29 cellular contexts compared by ENCODE assay signal in genomic region chrX:153913211-153913610, GRCh38. TPM values are rescaled to one million over a fixed set of nuclear protein-coding genes. Genes with fewer than 3 reads are reported as not detected.
"Had no signal": no experiment of that assay in that cellular context is flagged by ENCODE, and none has a peak within 500 bp of the region (broad histone marks: within the 10 kb centered on the region; RNA-seq: fewer than 3 reads in every experiment).

No MANE protein-coding gene starts in this region.

- H3K79me2 ChIP-seq: parathyroid adenoma had no signal

- H3K4me1 ChIP-seq: parathyroid adenoma, psoas muscle, right lobe of liver, sigmoid colon, stomach, thyroid gland, tibial nerve, upper lobe of left lung, vagina had no signal

- H2AFZ ChIP-seq: parathyroid adenoma had no signal

- H3K27me3 ChIP-seq: neutrophil, ovary, right lobe of liver, thyroid gland, tibial nerve, upper lobe of left lung, vagina had no signal

- H3K9me3 ChIP-seq: neutrophil, ovary, psoas muscle, right lobe of liver, sigmoid colon, stomach, thoracic aorta, thyroid gland, tibial nerve, upper lobe of left lung, vagina had no signal

- DNase-seq: naive thymus-derived CD8-positive, alpha-beta T cell; nephron progenitor cell; nucleus accumbens; ovary; right cardiac atrium; right lobe of liver; sigmoid colon; small intestine; stimulated activated CD4-positive, alpha-beta T cell treated with anti-CD3 and anti-CD28 coated beads, Interleukin-15, amount 100 ng/mL, for 24 hours; stimulated activated CD4-positive, alpha-beta T cell treated with anti-CD3 and anti-CD28 coated beads, Interleukin-2, amount 100 ng/mL, for 24 hours; stimulated activated CD4-positive, alpha-beta T cell treated with anti-CD3 and anti-CD28 coated beads, Interleukin-2, amount 100 ng/mL, for 48 hours; stimulated activated CD4-positive, alpha-beta T cell treated with anti-CD3 and anti-CD28 coated beads, Interleukin-4, amount 100 ng/mL, for 24 hours; stimulated activated naive B cell treated with anti-CD40 and anti-IgM and Interleukin-4, amounts not matched to agents 10 μg/mL and 1 μg/mL and 100 μg/mL, for 72 hours; stimulated activated naive CD4-positive, alpha-beta T cell treated with Interleukin-2 at 50 U/mL for 16 hours; stomach; thyroid gland; trophoblast cell had no signal

- H3K4me3 Mint-ChIP-seq: naive thymus-derived CD8-positive, alpha-beta T cell; nephron progenitor cell; neural crest cell; stimulated activated effector memory CD8-positive, alpha-beta T cell treated with anti-CD3 and anti-CD28 coated beads, Interleukin-12 subunit alpha, Interleukin-12 subunit beta, amount 100 ng/mL, for 72 hours; stimulated activated naive B cell treated with anti-CD40 and anti-IgM and Interleukin-4, amounts not matched to agents 10 μg/mL and 1 μg/mL and 100 μg/mL, for 72 hours; stimulated activated naive CD8-positive, alpha-beta T cell treated with anti-CD3 and anti-CD28 coated beads, Interleukin-15, Interleukin-2, amounts not matched to agents 100 ng/mL and 50 ng/mL, for 24 hours had no signal

- H3K36me3 ChIP-seq: ovary, right lobe of liver, sigmoid colon, thoracic aorta, thyroid gland, tibial nerve, vagina had no signal

- H3K27ac Mint-ChIP-seq: nephron progenitor cell; progenitor cell of endocrine pancreas; stimulated activated naive B cell treated with anti-CD40 and anti-IgM and Interleukin-4, amounts not matched to agents 10 μg/mL and 1 μg/mL and 100 μg/mL, for 72 hours; stimulated activated naive CD8-positive, alpha-beta T cell treated with anti-CD3 and anti-CD28 coated beads, Interleukin-15, Interleukin-2, amounts not matched to agents 100 ng/mL and 50 ng/mL, for 24 hours had no signal

- H3K27me3 Mint-ChIP-seq: naive thymus-derived CD8-positive, alpha-beta T cell; progenitor cell of endocrine pancreas; stimulated activated naive B cell treated with anti-CD40 and anti-IgM and Interleukin-4, amounts not matched to agents 10 μg/mL and 1 μg/mL and 100 μg/mL, for 72 hours; stimulated activated naive CD8-positive, alpha-beta T cell treated with anti-CD3 and anti-CD28 coated beads, Interleukin-15, Interleukin-2, amounts not matched to agents 100 ng/mL and 50 ng/mL, for 24 hours had no signal

- H3K27ac ChIP-seq: neutrophil, ovary, parathyroid adenoma, psoas muscle, right lobe of liver, sigmoid colon, stomach, thoracic aorta, thyroid gland, tibial nerve, upper lobe of left lung, vagina had no signal

- ATAC-seq: naive thymus-derived CD8-positive, alpha-beta T cell; psoas muscle; right cardiac atrium; right lobe of liver; stimulated activated effector memory CD8-positive, alpha-beta T cell treated with anti-CD3 and anti-CD28 coated beads, Interleukin-12 subunit alpha, Interleukin-12 subunit beta, amount 100 ng/mL, for 72 hours; stimulated activated naive B cell treated with anti-CD40 and anti-IgM and Interleukin-4, amounts not matched to agents 10 μg/mL and 1 μg/mL and 100 μg/mL, for 72 hours had no signal

- H3K9me3 Mint-ChIP-seq: neural crest cell; stimulated activated effector memory CD8-positive, alpha-beta T cell treated with anti-CD3 and anti-CD28 coated beads, Interleukin-12 subunit alpha, Interleukin-12 subunit beta, amount 100 ng/mL, for 72 hours; stimulated activated naive B cell treated with anti-CD40 and anti-IgM and Interleukin-4, amounts not matched to agents 10 μg/mL and 1 μg/mL and 100 μg/mL, for 72 hours; stimulated activated naive CD8-positive, alpha-beta T cell treated with anti-CD3 and anti-CD28 coated beads, Interleukin-15, Interleukin-2, amounts not matched to agents 100 ng/mL and 50 ng/mL, for 24 hours had no signal

- H3K4me3 ChIP-seq: ovary, psoas muscle, right lobe of liver, sigmoid colon, stomach, thoracic aorta, thyroid gland, tibial nerve, upper lobe of left lung, vagina had no signal

RNA-seq across cellular contexts. Expression of gene AVPR2, which starts 8.7 kb away (rescaled TPM):
- total RNA-seq: naive thymus-derived CD8-positive, alpha-beta T cell; neural crest cell; progenitor cell of endocrine pancreas; temporal lobe; thoracic aorta had no signal
